In the genomic region with DNA sequence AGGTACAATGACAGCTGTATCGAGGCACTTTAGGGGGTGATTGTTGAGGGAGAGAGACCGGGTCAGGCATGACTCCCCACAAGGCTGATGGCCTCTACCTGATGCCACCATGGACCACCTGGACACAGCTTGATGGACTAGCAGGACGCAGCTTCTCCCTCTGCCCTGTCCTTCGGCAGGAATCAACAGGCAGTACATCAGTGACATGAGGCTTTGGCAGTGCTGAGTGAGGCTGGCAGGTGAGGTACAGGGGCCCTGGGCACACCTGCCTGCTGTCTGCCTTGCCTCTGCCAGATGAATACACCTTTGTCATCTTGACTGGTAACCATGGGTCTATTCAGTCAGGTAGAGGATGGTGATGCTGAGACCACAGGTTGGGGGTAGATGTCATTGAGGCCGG, we compare ENCODE assay signal across 19 cellular contexts. TPM values are rescaled to one million over a fixed set of nuclear protein-coding genes. Genes with fewer than 3 reads are reported as not detected.
A peak's percentile ranks its signal among the peaks of the same experiment; 100 is the strongest.
DNase-seq lines count a peak whose midpoint lies in the region; ATAC-seq, FAIRE-seq and TF ChIP-seq lines count a peak whose summit lies in the region.
"Had no signal": no experiment of that assay in that cellular context is flagged by ENCODE, and none has a peak within 500 bp of the region (broad histone marks: within the 10 kb centered on the region; RNA-seq: fewer than 3 reads in every experiment).

No MANE protein-coding gene starts in this region.

- H3K27ac ChIP-seq in right cardiac atrium (ENCODE audit: low read length) = no peak overlapping the region
- no peak overlapping the region for H3K27ac ChIP-seq in H1 (ENCODE audit: low read depth, low read length)
- H3K27ac ChIP-seq in colonic mucosa = no peak overlapping the region
- H3K27ac ChIP-seq: GM23248 had no signal

- 96% methylated on average over 5 of the region's 5 CpGs for WGBS in right cardiac atrium
- 90% methylated on average over 5 of the region's 5 CpGs; no CpG with 5 or more reads in 1 of the 2 experiments for WGBS in H1 (ENCODE audit: extremely low coverage in 1 of 2, insufficient coverage in 1 of 2, insufficient read length in 1 of 2, insufficient replicate concordance in 2 of 2, low coverage in 1 of 2, low lambda C conversion rate in 2 of 2, missing lambda C conversion rate in 1 of 2), 2 experiments

- intact Hi-C loops in cardiac septum (cut with DNase I) (loop anchor here (2.0 to 5.0 kb wide), 3 partner anchors 40 to 643 kb away; no protein-coding TSS in a partner anchor), right cardiac atrium (cut with DNase I) (loop anchor here (5.0 to 10.0 kb wide), 2 partner anchors 296 to 298 kb away; no protein-coding TSS in a partner anchor), posterior vena cava (cut with DNase I) (loop anchor here in 1 of 2 donors (5.0 kb wide), 1 partner anchor 298 kb away; no protein-coding TSS in a partner anchor), colonic mucosa (cut with DNase I) (no loop called here)

- H4K5ac ChIP-seq in H1 (ENCODE audit: insufficient read length, low read depth, low read length) = no peak overlapping the region

- H2BK15ac ChIP-seq in H1 (ENCODE audit: low read length) = no peak overlapping the region

- H3K56ac ChIP-seq in H1 (replicated peaks; ENCODE audit: insufficient read length, low read depth, low read length) = no peak overlapping the region

- no peaks in the 10 kb centered on the region; the same call in 1 of the 2 replicates for H3K23me2 ChIP-seq in H1 (ENCODE audit: low read depth, low read length)

- H2BK120ac ChIP-seq in H1 (replicated peaks; ENCODE audit: low read depth, low read length) = no peak overlapping the region

- no peak overlapping the region for H4K8ac ChIP-seq in H1 (ENCODE audit: extremely low read depth, insufficient read depth, low read length)

- H3K4me3 ChIP-seq in right cardiac atrium (ENCODE audit: low read length) (no peak overlapping the region), H1 (ENCODE audit: extremely low read depth in 1 of 4, insufficient read depth in 2 of 4, low read depth in 3 of 4, low read length in 4 of 4) (no peak overlapping the region), colonic mucosa (no peak overlapping the region)
- H3K4me3 ChIP-seq: GM23248 had no signal

- H3K27me3 ChIP-seq in right cardiac atrium (ENCODE audit: control insufficient read depth, insufficient read depth) (no peaks in the 10 kb centered on the region), H1 (replicated peaks in 1 of 4; ENCODE audit: control insufficient read depth in 3 of 4, extremely low read depth in 1 of 4, insufficient read depth in 3 of 4, low read length in 3 of 4) (peaks cover 2 to 7% (median 5%) of the 10 kb centered on the region in 4 experiments; a peak in 5 of 7 replicates), colonic mucosa (no peaks in the 10 kb centered on the region)

- no peaks in the 10 kb centered on the region for H3K9me3 ChIP-seq in right cardiac atrium (ENCODE audit: control insufficient read depth, low read length)
- no peaks in the 10 kb centered on the region for H3K9me3 ChIP-seq in H1 (ENCODE audit: insufficient read depth in 2 of 2, low read depth in 1 of 2, low read length in 1 of 2)
- no peaks in the 10 kb centered on the region for H3K9me3 ChIP-seq in colonic mucosa
- H3K9me3 ChIP-seq: Caco-2 had no signal

- FAIRE-seq in H1 (lab: Jason Lieb, UNC) = no peak
- FAIRE-seq: G401.6, GM12892, GM19239 had no signal

- TF ChIP-seq RAD21 in H1 (IDR thresholded peaks at IDR 0.05 in 1 of 2, conservative IDR thresholded peaks at IDR 0.05 in 1 of 2; ENCODE audit: low read depth in 2 of 2, low read length in 2 of 2) = no peak

- H3K36me3 ChIP-seq in H1 (ENCODE audit: control insufficient read depth in 2 of 4, insufficient read depth in 4 of 4, low read length in 3 of 4) (no peaks in the 10 kb centered on the region), colonic mucosa (no peaks in the 10 kb centered on the region)

- H3K23ac ChIP-seq in H1 (ENCODE audit: insufficient read length) = no peak overlapping the region

- CTCF ChIA-PET in H1 (lab: Charles Lee; ENCODE audit: partially characterized antibody) = interaction anchor here (0.7 to 4.0 kb wide), 9 partner anchors 8 to 301 kb away, joined by 3 to 32 read pairs (median 9); no protein-coding TSS in a partner anchor

- no peak overlapping the region for H3K4ac ChIP-seq in H1 (replicated peaks; ENCODE audit: insufficient read length, low read depth, low read length)

- POLR2A ChIA-PET in H1 (lab: Charles Lee; ENCODE audit: partially characterized antibody) = no interaction called here

- no peaks in the 10 kb centered on the region for H4K20me1 ChIP-seq in H1 (replicated peaks in 1 of 2; ENCODE audit: control insufficient read depth in 1 of 2, insufficient read depth in 2 of 2, low read length in 2 of 2)

- H3K9ac ChIP-seq in H1 (replicated peaks in 1 of 4; ENCODE audit: extremely low read depth in 1 of 4, low read depth in 3 of 4, low read length in 3 of 4) = no peak overlapping the region
- H3K9ac ChIP-seq in colonic mucosa (ENCODE audit: low read depth in 2 of 2, low read length in 2 of 2) = no peak overlapping the region
- H3K9ac ChIP-seq: GM23248 had no signal

- H2AK5ac ChIP-seq in H1 (ENCODE audit: low read depth, low read length) = no peak overlapping the region

- H3K14ac ChIP-seq in H1 (ENCODE audit: insufficient read length) = no peak overlapping the region

- 0 out of 2 replicates have a peak overlapping the region, but pooled peaks have one; percentile 6 for H2BK5ac ChIP-seq in H1 (ENCODE audit: low read depth, low read length)

- H3K18ac ChIP-seq in H1 (ENCODE audit: extremely low read depth, low read length) = no peak overlapping the region

- no peak overlapping the region for H2BK20ac ChIP-seq in H1 (ENCODE audit: low read length)

- ATAC-seq in right cardiac atrium = no peak
- no peak for ATAC-seq in HG03460 (IDR thresholded peaks at IDR 0.05; ENCODE audit: unreplicated experiment)
- ATAC-seq: HCT116 had no signal

- no peaks in the 10 kb centered on the region for H3K4me1 ChIP-seq in right cardiac atrium (ENCODE audit: control insufficient read depth, insufficient read depth, low read length)
- peaks cover 0 to 8% (median 3%) of the 10 kb centered on the region in 4 experiments; a peak in 4 of 7 replicates for H3K4me1 ChIP-seq in H1 (replicated peaks in 1 of 4; ENCODE audit: control insufficient read depth in 3 of 4, insufficient read depth in 4 of 4, low read length in 3 of 4)
- H3K4me1 ChIP-seq in colonic mucosa = no peaks in the 10 kb centered on the region
- H3K4me1 ChIP-seq: Caco-2 had no signal

- no peak overlapping the region for H2BK12ac ChIP-seq in H1 (ENCODE audit: low read depth, low read length)

- no peak overlapping the region for H4K91ac ChIP-seq in H1 (replicated peaks; ENCODE audit: insufficient read length, low read length)

- no peak for TF ChIP-seq EP300 in H1 (IDR thresholded peaks at IDR 0.05; ENCODE audit: borderline replicate concordance in 1 of 2, low read depth in 2 of 2, low read length in 2 of 2)

- TF ChIP-seq CTCF in H1 (IDR thresholded peaks at IDR 0.05; ENCODE audit: control extremely low read depth in 1 of 3, insufficient read depth in 1 of 3, low read depth in 1 of 3, low read length in 3 of 3) (no peak), colonic mucosa (IDR thresholded peaks at IDR 0.05) (no peak)

- H3K79me2 ChIP-seq in H1 (ENCODE audit: control insufficient read depth in 1 of 2, insufficient read depth in 2 of 2, low read length in 2 of 2) = no peaks in the 10 kb centered on the region

- H3K79me1 ChIP-seq in H1 (ENCODE audit: low read depth, low read length) = no peaks in the 10 kb centered on the region

- no peak overlapping the region for H2AFZ ChIP-seq in H1 (ENCODE audit: low read length)
- H2AFZ ChIP-seq: GM23248 had no signal

- no peak for TF ChIP-seq POLR2A in H1 (IDR thresholded peaks at IDR 0.05; ENCODE audit: control extremely low read depth in 1 of 2, low read depth in 2 of 2, low read length in 2 of 2)

- H3K4me2 ChIP-seq in H1 (ENCODE audit: insufficient read depth in 1 of 2, low read depth in 2 of 2, low read length in 2 of 2) = no peak overlapping the region

- DNase-seq in cardiac septum (ENCODE audit: low spot score) (peak; percentile 68), right cardiac atrium (no peak), H1 (ENCODE audit: low read depth in 1 of 2, low spot score in 2 of 2) (no peak), posterior vena cava (ENCODE audit: low spot score) (peak; percentile 57), colonic mucosa (no peak)
- DNase-seq: C1 segment of cervical spinal cord; Caco-2; CD4-positive, alpha-beta memory T cell; DMS153; DND-41; GM23248; H9 had no signal

TF ChIP-seq in H1, 55 proteins besides CTCF, POLR2A, EP300 and RAD21:
- TF ChIP-seq TEAD4 (IDR thresholded peaks at IDR 0.05; ENCODE audit: low read depth, low read length) (no peak), CEBPB (IDR thresholded peaks at IDR 0.05; ENCODE audit: low read depth, low read length) (no peak)

RNA-seq across cellular contexts. Expression of gene ESRRB, which starts 25.3 kb away (rescaled TPM):
- 8.7 TPM for total RNA-seq in cardiac septum
- total RNA-seq in right cardiac atrium = 10 to 100 TPM in 2 of 4 donors, 1 to 10 TPM in 2; 8.6 to 10.3 (median 9.4) TPM
- 7.2 TPM for polyA plus RNA-seq in right cardiac atrium
- 0.45 and 0.48 TPM in 2 replicates for total RNA-seq in H1 (2021; fragmentation: NEBNext Ultra II Directional; extraction: Animal tissue kit (Norgen Biotek cat#: 25700))
- polyA plus RNA-seq in H1 (2011; rRNA removed) = 0.19 and 0.29 TPM in 2 replicates
- polyA plus RNA-seq in H1 (2011; cell fraction: cytosol; rRNA removed) = 0.19 TPM
- polyA plus RNA-seq in H1 (2011; cell fraction: nucleus; rRNA removed) = 0.40 TPM
- 0.11 to 0.17 TPM (median 0.15 TPM) in 3 of 4 replicates, not detected in the other for polyA plus RNA-seq in H1 (2012, experiment 1 of 2)
- 0.12 TPM for polyA plus RNA-seq in H1 (2012, experiment 2 of 2)
- 0.32 TPM for polyA plus RNA-seq in H1 (2013, experiment 1 of 2)
- 0.39 TPM for polyA plus RNA-seq in H1 (2013, experiment 2 of 2)
- 0.12 and 0.41 TPM in 2 replicates for polyA minus RNA-seq in H1 (2011; rRNA and poly(A)+ RNA removed)
- polyA minus RNA-seq in H1 (2011; cell fraction: cytosol; rRNA and poly(A)+ RNA removed) = not detected
- not detected for polyA minus RNA-seq in H1 (2011; cell fraction: nucleus; rRNA and poly(A)+ RNA removed)
- under 1 TPM; 0.60 to 0.95 TPM for total RNA-seq in posterior vena cava
- under 1 TPM; 0.10 to 0.21 TPM for total RNA-seq in colonic mucosa
- total RNA-seq: A172, Caco-2, GM23248 had no signal
- polyA plus RNA-seq: BJ; CD4-positive, alpha-beta memory T cell; GM23248 had no signal

Comparison
In these comparisons a context has a peak if more than half of its experiments do, and no peak if none do; other contexts are left out.
1. DNase-seq: peak in cardiac septum (single experiment) and posterior vena cava (single experiment); none in right cardiac atrium (0 of 3), H1 (0 of 2) and colonic mucosa (single experiment).